ENCODE assay signal across 10 cellular contexts in the genomic region with DNA sequence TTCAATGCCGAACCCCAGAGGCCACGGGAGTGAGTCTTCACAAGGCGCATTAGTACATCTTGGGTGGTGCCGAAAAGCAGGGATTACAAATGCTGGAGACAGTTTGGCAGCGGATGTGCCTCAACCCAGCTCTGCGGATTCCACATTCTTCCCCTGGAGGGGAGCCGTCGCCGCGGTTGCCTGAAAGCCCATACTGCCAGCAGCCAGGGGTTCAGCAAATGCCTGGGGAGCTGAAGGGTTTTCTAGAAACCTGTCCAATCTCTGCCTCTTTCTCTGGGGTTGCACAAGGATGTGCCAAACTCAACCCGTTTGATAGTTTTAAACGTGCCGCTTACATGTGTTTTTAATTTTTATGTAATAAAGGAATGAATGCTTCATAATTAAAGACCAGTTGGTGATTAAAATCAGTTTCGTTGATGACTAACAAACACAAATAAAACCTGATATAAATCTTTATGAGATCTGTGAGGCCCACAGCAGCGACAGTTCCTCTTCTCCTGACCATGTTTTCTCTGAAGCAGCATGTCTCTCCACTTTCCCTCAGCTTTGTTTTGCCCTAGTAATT.
DNase-seq lines count a peak whose midpoint lies in the region; ATAC-seq and TF ChIP-seq lines count a peak whose summit lies in the region.
"Had no signal": no experiment of that assay in that cellular context is flagged by ENCODE, and none has a peak within 500 bp of the region (broad histone marks: within the 10 kb centered on the region; RNA-seq: fewer than 3 reads in every experiment).

No MANE protein-coding gene starts in this region.

- H3K27me3 ChIP-seq in iPS-18a (ENCODE audit: control insufficient read depth, insufficient read depth, low read length) (no peaks in the 10 kb centered on the region), subcutaneous abdominal adipose tissue (ENCODE audit: control insufficient read depth in 5 of 5, insufficient read depth in 4 of 5, low read length in 5 of 5) (peaks cover 0 to 3% (median 0%) of the 10 kb centered on the region in 5 donors)

- ATAC-seq in HG02763 (IDR thresholded peaks at IDR 0.05; ENCODE audit: unreplicated experiment) = no peak

- H3K9me3 ChIP-seq in iPS-18a (ENCODE audit: control insufficient read depth, low read depth, low read length) (peaks cover 4% of the 10 kb centered on the region), subcutaneous abdominal adipose tissue (ENCODE audit: control insufficient read depth in 5 of 5, low read length in 5 of 5) (no peaks in the 10 kb centered on the region)

- H3K9me3 Mint-ChIP-seq in brain = peaks cover 0 to 7% (median 0%) of the 10 kb centered on the region in 5 experiments
- H3K9me3 Mint-ChIP-seq in activated naive CD4-positive, alpha-beta T cell treated with anti-CD3 and anti-CD28 coated beads for 36 hours = peaks cover 5% of the 10 kb centered on the region

- peaks cover 42% of the 10 kb centered on the region for H3K4me1 Mint-ChIP-seq in brain
- H3K4me1 Mint-ChIP-seq in activated naive CD4-positive, alpha-beta T cell treated with anti-CD3 and anti-CD28 coated beads for 36 hours (ENCODE audit: low read depth) = no peaks in the 10 kb centered on the region

- H3K27me3 Mint-ChIP-seq in brain = peaks cover 11% of the 10 kb centered on the region
- H3K27me3 Mint-ChIP-seq in activated naive CD4-positive, alpha-beta T cell treated with anti-CD3 and anti-CD28 coated beads for 36 hours (ENCODE audit: low read depth) = peaks cover 11% of the 10 kb centered on the region
- H3K27me3 Mint-ChIP-seq: IgD-negative memory B cell had no signal

- H3K4me1 ChIP-seq in iPS-18a (ENCODE audit: control insufficient read depth, low read depth, low read length) = peaks cover 32% of the 10 kb centered on the region
- peaks cover 0 to 11% (median 5%) of the 10 kb centered on the region in 5 donors for H3K4me1 ChIP-seq in subcutaneous abdominal adipose tissue (ENCODE audit: control insufficient read depth in 5 of 5, insufficient read depth in 5 of 5, low read length in 5 of 5)

- no peak for TF ChIP-seq CTCF in brain (conservative IDR thresholded peaks at IDR 0.05)

- H3K4me3 ChIP-seq in iPS-18a (ENCODE audit: low read length) (peak overlapping the region; percentile 8), subcutaneous abdominal adipose tissue (ENCODE audit: low read depth in 1 of 5, low read length in 5 of 5) (peak overlapping the region; percentile 12 to 57 (median 31))

- DNase-seq in HT-29 (ENCODE audit: low spot score) = peak; percentile 88
- no peak for DNase-seq in stimulated activated CD4-positive, alpha-beta T cell treated with anti-CD3 and anti-CD28 coated beads, Interleukin-4, amount 100 ng/mL, for 1 hour
- DNase-seq in activated naive CD4-positive, alpha-beta T cell treated with anti-CD3 and anti-CD28 coated beads for 36 hours = no peak
- DNase-seq in T-helper 1 cell = no peak
- DNase-seq: effector CD8-positive, alpha-beta T cell had no signal

- H3K36me3 ChIP-seq in iPS-18a (ENCODE audit: control insufficient read depth, low read depth, low read length) (no peaks in the 10 kb centered on the region), subcutaneous abdominal adipose tissue (ENCODE audit: control insufficient read depth in 5 of 5, insufficient read depth in 5 of 5, low read length in 5 of 5) (no peaks in the 10 kb centered on the region)

- peak overlapping the region; percentile 31 to 60 (median 48) for H3K4me3 Mint-ChIP-seq in brain
- H3K4me3 Mint-ChIP-seq in activated naive CD4-positive, alpha-beta T cell treated with anti-CD3 and anti-CD28 coated beads for 36 hours = no peak overlapping the region

- H3K27ac Mint-ChIP-seq in brain = peak overlapping the region in 4 of 5 experiments; percentile 73 to 80 (median 76)
- no peak overlapping the region for H3K27ac Mint-ChIP-seq in activated naive CD4-positive, alpha-beta T cell treated with anti-CD3 and anti-CD28 coated beads for 36 hours
- H3K27ac Mint-ChIP-seq: IgD-negative memory B cell had no signal

- intact Hi-C loops in activated naive CD4-positive, alpha-beta T cell treated with anti-CD3 and anti-CD28 coated beads for 36 hours (cut with micrococcal nuclease) = no loop called here

- no peaks in the 10 kb centered on the region for H3K36me3 Mint-ChIP-seq in brain
- H3K36me3 Mint-ChIP-seq in activated naive CD4-positive, alpha-beta T cell treated with anti-CD3 and anti-CD28 coated beads for 36 hours (ENCODE audit: low read depth) = no peaks in the 10 kb centered on the region

- H3K27ac ChIP-seq in iPS-18a (ENCODE audit: low read length) (no peak overlapping the region), subcutaneous abdominal adipose tissue (ENCODE audit: low read depth, low read length) (no peak overlapping the region)

- H3K9ac ChIP-seq in iPS-18a (ENCODE audit: low read length) (peak overlapping the region; percentile 8), subcutaneous abdominal adipose tissue (ENCODE audit: low read length in 5 of 5) (peak overlapping the region in 1 of 5 donors; percentile 15)

- CTCF ChIA-PET in activated naive CD4-positive, alpha-beta T cell treated with anti-CD3 and anti-CD28 coated beads for 36 hours (lab: Charles Lee) = no interaction called here
